Comparison of ENCODE assay signal across 23 cellular contexts in genomic region chr6:105755885-105756284, GRCh38.
"Had no signal": no experiment of that assay in that cellular context is flagged by ENCODE, and none has a peak within 500 bp of the region (broad histone marks: within the 10 kb centered on the region; RNA-seq: fewer than 3 reads in every experiment).

No MANE protein-coding gene starts in this region.

- H3K9me3 Mint-ChIP-seq: neural progenitor cell; stimulated activated naive CD8-positive, alpha-beta T cell treated with anti-CD3 and anti-CD28 coated beads, Interleukin-15, Interleukin-2, amounts not matched to agents 100 ng/mL and 50 ng/mL, for 24 hours had no signal

- H3K27ac Mint-ChIP-seq: natural killer cell treated with Interleukin-12 subunit alpha and Interleukin-12 subunit beta and Interleukin-15 and Interleukin-18, amount 100 ng/mL, for 72 hours; neural progenitor cell; stimulated activated naive CD8-positive, alpha-beta T cell treated with anti-CD3 and anti-CD28 coated beads, Interleukin-15, Interleukin-2, amounts not matched to agents 100 ng/mL and 50 ng/mL, for 24 hours had no signal

- H3K9ac ChIP-seq: neural progenitor cell had no signal

- H3K27me3 ChIP-seq: hepatocyte, neural progenitor cell, ovary, right atrium auricular region, sigmoid colon, tibial artery, upper lobe of right lung, vagina had no signal

- H3K4me2 ChIP-seq: hepatocyte, neural progenitor cell had no signal

- H3K4me3 ChIP-seq: dorsolateral prefrontal cortex, hepatocyte, left ventricle myocardium inferior, lung, neural progenitor cell, ovary, right atrium auricular region, sigmoid colon, skin epidermis, tibial artery, upper lobe of right lung, vagina had no signal

- H3K4me3 Mint-ChIP-seq: natural killer cell treated with Interleukin-12 subunit alpha and Interleukin-12 subunit beta and Interleukin-15 and Interleukin-18, amount 100 ng/mL, for 72 hours; neural progenitor cell; stimulated activated naive CD8-positive, alpha-beta T cell treated with anti-CD3 and anti-CD28 coated beads, Interleukin-15, Interleukin-2, amounts not matched to agents 100 ng/mL and 50 ng/mL, for 24 hours had no signal

- ATAC-seq: left cardiac atrium, upper lobe of right lung had no signal

- H2AFZ ChIP-seq: hepatocyte, neural progenitor cell had no signal

- H3K4me1 Mint-ChIP-seq: neural progenitor cell had no signal

- DNase-seq: dorsolateral prefrontal cortex; effector CD8-positive, alpha-beta T cell; foreskin melanocyte; head of caudate nucleus; kidney; left cardiac atrium; left ventricle myocardium inferior; mesenchymal stem cell; midbrain; nucleus accumbens; ovary; sigmoid colon; stimulated activated CD4-positive, alpha-beta T cell treated with anti-CD3 and anti-CD28 coated beads, Interleukin-2, amount 100 ng/mL, for 48 hours; tibial artery; upper lobe of right lung had no signal

- H3K4me1 ChIP-seq: left ventricle myocardium inferior, neural progenitor cell, right atrium auricular region, sigmoid colon, upper lobe of right lung had no signal

- H3K36me3 Mint-ChIP-seq: natural killer cell treated with Interleukin-12 subunit alpha and Interleukin-12 subunit beta and Interleukin-15 and Interleukin-18, amount 100 ng/mL, for 72 hours; neural progenitor cell had no signal

- H3K36me3 ChIP-seq: left ventricle myocardium inferior, neural progenitor cell, ovary, right atrium auricular region, sigmoid colon, tibial artery, upper lobe of right lung, vagina had no signal

- H3K27ac ChIP-seq: dorsolateral prefrontal cortex, hepatocyte, left ventricle myocardium inferior, neural progenitor cell, ovary, right atrium auricular region, sigmoid colon, skin epidermis, tibial artery, upper lobe of right lung, vagina had no signal

- H3K9me3 ChIP-seq: left ventricle myocardium inferior, ovary, right atrium auricular region, sigmoid colon, tibial artery, upper lobe of right lung, vagina had no signal
